In the genomic region with DNA sequence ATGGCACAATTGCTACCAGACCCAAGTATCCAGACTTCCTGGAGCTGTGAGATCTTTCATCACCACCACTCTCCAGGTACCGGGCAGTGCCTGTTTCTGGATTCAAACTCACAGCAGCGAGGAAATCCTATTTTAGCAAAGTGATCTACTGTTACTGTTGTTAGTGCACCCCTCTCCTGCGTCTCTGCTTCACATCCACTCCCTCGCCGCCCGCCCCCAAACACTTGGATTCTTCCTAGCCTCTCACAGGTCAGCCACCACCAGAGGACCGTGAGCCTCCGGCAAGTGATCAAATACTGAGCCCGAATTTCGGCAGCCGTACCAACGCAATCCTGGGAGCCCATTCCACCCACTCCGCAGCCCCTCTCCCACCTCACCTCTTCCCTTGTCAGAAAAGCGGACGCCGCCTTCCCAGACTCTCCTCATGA, we compare ENCODE assay signal across 8 cellular contexts. TPM values are rescaled to one million over a fixed set of nuclear protein-coding genes. Genes with fewer than 3 reads are reported as not detected.
A peak's percentile ranks its signal among the peaks of the same experiment; 100 is the strongest.
DNase-seq lines count a peak whose midpoint lies in the region; ATAC-seq, FAIRE-seq and TF ChIP-seq lines count a peak whose summit lies in the region.

No MANE protein-coding gene starts in this region.

- no peaks in the 10 kb centered on the region for H3K27me3 ChIP-seq in HUES64 (ENCODE audit: insufficient read depth, low read length)
- no peaks in the 10 kb centered on the region for H3K27me3 ChIP-seq in astrocyte (ENCODE audit: insufficient read depth, low read length)
- no peaks in the 10 kb centered on the region for H3K27me3 ChIP-seq in hepatocyte

- H3K27ac ChIP-seq in HUES64 (ENCODE audit: low read depth, low read length): peak overlapping the region; percentile 97
- H3K27ac ChIP-seq in astrocyte (ENCODE audit: low read depth, low read length): peak overlapping the region; percentile 100
- peak overlapping the region; percentile 98 for H3K27ac ChIP-seq in hepatocyte

- no peak for TF ChIP-seq CTCF in astrocyte (IDR thresholded peaks at IDR 0.05; ENCODE audit: insufficient read depth, low read depth, low read length)
- TF ChIP-seq CTCF in hepatocyte (IDR thresholded peaks at IDR 0.05; ENCODE audit: poor library complexity): peak; percentile 6

- H3K27ac Mint-ChIP-seq in astrocyte (ENCODE audit: unreplicated experiment): peak overlapping the region; percentile 100

- DNase-seq in SKM-1 (lab: John Stamatoyannopoulos, UW; ENCODE audit: unreplicated experiment) (peak; percentile 55), astrocyte (ENCODE audit: low read depth) (peak; percentile 66), hepatocyte (ENCODE audit: low spot score) (peak; percentile 79), putamen (ENCODE audit: low spot score) (peak; percentile 64), NCI-H446 treated with DMSO at 0.1 percent for 48 hours (lab: John Stamatoyannopoulos, UW) (no peak)

- WGBS in HUES64: 0% methylated on average over 16 of the region's 16 CpGs
- WGBS in hepatocyte (ENCODE audit: low lambda C conversion rate, missing lambda C conversion rate): 1% methylated on average over 16 of the region's 16 CpGs

- peak overlapping the region; percentile 100 for H3K4me3 Mint-ChIP-seq in astrocyte (ENCODE audit: unreplicated experiment)

- H3K4me2 ChIP-seq in astrocyte (ENCODE audit: low read length) (peak overlapping the region; percentile 96), hepatocyte (peak overlapping the region; percentile 81)

- ATAC-seq in GM21529 (IDR thresholded peaks at IDR 0.05; ENCODE audit: unreplicated experiment): peak; percentile 59

- FAIRE-seq in astrocyte (lab: Jason Lieb, UNC): no peak

- H3K36me3 Mint-ChIP-seq in astrocyte (ENCODE audit: low read depth, unreplicated experiment): no peaks in the 10 kb centered on the region

- peak overlapping the region; percentile 94 for H3K4me3 ChIP-seq in HUES64 (ENCODE audit: low read length)
- H3K4me3 ChIP-seq in astrocyte (ENCODE audit: insufficient read depth, low read depth, low read length): peak overlapping the region; percentile 99
- peak overlapping the region; percentile 67 for H3K4me3 ChIP-seq in hepatocyte

- H3K9ac ChIP-seq in ES-I3 (ENCODE audit: low read depth, low read length): peak overlapping the region; percentile 96
- H3K9ac ChIP-seq in HUES64 (ENCODE audit: low read depth, low read length): peak overlapping the region; percentile 93
- peak overlapping the region; percentile 98 for H3K9ac ChIP-seq in astrocyte (ENCODE audit: low read length)

- H3K9me3 ChIP-seq in ES-I3 (ENCODE audit: control insufficient read depth, insufficient read depth, low read length): no peaks in the 10 kb centered on the region
- no peaks in the 10 kb centered on the region for H3K9me3 ChIP-seq in HUES64 (ENCODE audit: insufficient read depth, low read depth, low read length)
- no peaks in the 10 kb centered on the region for H3K9me3 ChIP-seq in astrocyte (ENCODE audit: insufficient read depth, low read depth, low read length)
- H3K9me3 ChIP-seq in hepatocyte (ENCODE audit: low read depth): no peaks in the 10 kb centered on the region

- no peaks in the 10 kb centered on the region for H3K9me2 ChIP-seq in hepatocyte (replicated peaks; ENCODE audit: insufficient read depth)

- no peaks in the 10 kb centered on the region for H3K9me3 Mint-ChIP-seq in astrocyte (ENCODE audit: unreplicated experiment)

- H3K27me3 Mint-ChIP-seq in astrocyte (ENCODE audit: low read depth, unreplicated experiment): no peaks in the 10 kb centered on the region

- H3K4me1 Mint-ChIP-seq in astrocyte (ENCODE audit: low read depth, unreplicated experiment): peaks cover 12% of the 10 kb centered on the region

- H2AFZ ChIP-seq in astrocyte (ENCODE audit: low read depth, low read length) (peak overlapping the region; percentile 99), hepatocyte (peak overlapping the region; percentile 84)

- H4K20me1 ChIP-seq in astrocyte (ENCODE audit: insufficient read depth, low read length): no peaks in the 10 kb centered on the region
- H4K20me1 ChIP-seq in hepatocyte (ENCODE audit: insufficient read depth, poor library complexity, severe bottlenecking): no peaks in the 10 kb centered on the region

- peaks cover 11% of the 10 kb centered on the region for H3K4me1 ChIP-seq in ES-I3 (ENCODE audit: insufficient read depth, low read length)
- peaks cover 23% of the 10 kb centered on the region for H3K4me1 ChIP-seq in HUES64 (ENCODE audit: insufficient read depth, low read length)
- H3K4me1 ChIP-seq in astrocyte (ENCODE audit: insufficient read depth, low read length): peaks cover 15% of the 10 kb centered on the region
- peaks cover 17% of the 10 kb centered on the region for H3K4me1 ChIP-seq in hepatocyte (ENCODE audit: insufficient read depth)

- H3K79me2 ChIP-seq in astrocyte (ENCODE audit: insufficient read depth, low read length) (peaks cover 73% of the 10 kb centered on the region), hepatocyte (peaks cover 57% of the 10 kb centered on the region)

- H3K36me3 ChIP-seq in ES-I3 (ENCODE audit: insufficient read depth, low read length) (peaks cover 2% of the 10 kb centered on the region; the same call in 1 of the 2 replicates), HUES64 (ENCODE audit: insufficient read depth, low read length) (peaks cover 35% of the 10 kb centered on the region), astrocyte (ENCODE audit: insufficient read depth, low read length) (peaks cover 3% of the 10 kb centered on the region), hepatocyte (replicated peaks; ENCODE audit: insufficient read depth, low read depth) (no peaks in the 10 kb centered on the region)

RNA-seq across cellular contexts. Expression of gene METTL4, which starts 0.5 kb away (rescaled TPM):
- 8.8 TPM for polyA plus RNA-seq in HUES64 (2013, experiment 1 of 2)
- 11.5 TPM for polyA plus RNA-seq in HUES64 (2013, experiment 2 of 2)
- total RNA-seq in astrocyte (9.0 and 10.5 TPM in 2 replicates), hepatocyte (9.9 and 16.0 TPM in 2 replicates)
- polyA plus RNA-seq in hepatocyte: 7.4 and 7.6 TPM in 2 replicates

RNA-seq across cellular contexts. Expression of gene NDC80, which starts 0.6 kb away (rescaled TPM):
- polyA plus RNA-seq in HUES64 (2013, experiment 1 of 2): 35.1 TPM
- polyA plus RNA-seq in HUES64 (2013, experiment 2 of 2): 40.1 TPM
- total RNA-seq in astrocyte: 1.9 and 3.5 TPM in 2 replicates
- total RNA-seq in hepatocyte: 5.6 and 6.5 TPM in 2 replicates
- polyA plus RNA-seq in hepatocyte: 3.9 and 5.6 TPM in 2 replicates
